Comparison of ENCODE assay signal across 8 cellular contexts in genomic region chr11:125263268-125263790, GRCh38.
A peak's percentile ranks its signal among the peaks of the same experiment; 100 is the strongest.
DNase-seq lines count a peak whose midpoint lies in the region; TF ChIP-seq lines count a peak whose summit lies in the region.

No MANE protein-coding gene starts in this region.

- no peaks in the 10 kb centered on the region for H3K9me2 ChIP-seq in hepatocyte (replicated peaks; ENCODE audit: insufficient read depth)

- H3K27me3 ChIP-seq in hepatocyte: no peaks in the 10 kb centered on the region

- H3K79me2 ChIP-seq in hepatocyte: no peaks in the 10 kb centered on the region

- peak overlapping the region; percentile 93 for H3K27ac ChIP-seq in hepatocyte

- no peaks in the 10 kb centered on the region for H3K9me3 ChIP-seq in hepatocyte (ENCODE audit: low read depth)

- no peak overlapping the region for H3K4me3 ChIP-seq in hepatocyte

- no peaks in the 10 kb centered on the region for H4K20me1 ChIP-seq in hepatocyte (ENCODE audit: insufficient read depth, poor library complexity, severe bottlenecking)

- peak overlapping the region; percentile 56 for H3K4me2 ChIP-seq in hepatocyte

- H3K4me1 ChIP-seq in hepatocyte (ENCODE audit: insufficient read depth): peaks cover 24% of the 10 kb centered on the region

- no peak for TF ChIP-seq CTCF in hepatocyte (IDR thresholded peaks at IDR 0.05; ENCODE audit: poor library complexity)

- no peaks in the 10 kb centered on the region for H3K36me3 ChIP-seq in hepatocyte (replicated peaks; ENCODE audit: insufficient read depth, low read depth)

- no peak overlapping the region for H2AFZ ChIP-seq in hepatocyte

- DNase-seq in GM04504 (ENCODE audit: low read depth) (peak; percentile 95), anterior cingulate cortex (lab: John Stamatoyannopoulos, UW) (peak in 52 of 58 donors; percentile 26 to 82 (median 58)), hepatocyte (ENCODE audit: low spot score) (peak; percentile 91), putamen (ENCODE audit: low spot score) (peak; percentile 86), SW480 (ENCODE audit: low spot score) (no peak), cortex of kidney (lab: John Stamatoyannopoulos, UW) (no peak), NCI-H2107 (lab: John Stamatoyannopoulos, UW) (no peak)
- no peak for DNase-seq in stimulated activated CD4-positive, alpha-beta T cell treated with anti-CD3 and anti-CD28 coated beads, Interleukin-4, amount 100 ng/mL, for 24 hours

- WGBS in hepatocyte (ENCODE audit: low lambda C conversion rate, missing lambda C conversion rate): 8% methylated on average over 29 of the region's 29 CpGs

Comparison
In these comparisons a context has a peak if more than half of its experiments do, and no peak if none do; other contexts are left out.
1. DNase-seq: peak in GM04504 (single experiment), anterior cingulate cortex (52 of 58), hepatocyte (single experiment) and putamen (single experiment); none in stimulated activated CD4-positive, alpha-beta T cell treated with anti-CD3 and anti-CD28 coated beads, Interleukin-4, amount 100 ng/mL, for 24 hours (single experiment), SW480 (single experiment), cortex of kidney (single experiment) and NCI-H2107 (single experiment).